1 cellular context compared by ENCODE assay signal in genomic region chr16:56681939-56682702, GRCh38.
TF ChIP-seq lines count a peak whose summit lies in the region.

Gene MT1X, plus strand, starts transcription at chr16:56682470. Its CDS starts 71 bp downstream, at chr16:56682541.

TF ChIP-seq in WTC11, 78 proteins besides CTCF, POLR2A, EP300 and RAD21 (continued from another document):
- no peak for TF ChIP-seq ZNF425 (CRISPR knock-in tag; conservative IDR thresholded peaks at IDR 0.05)
